ENCODE assay signal across 8 cellular contexts in genomic region chr9:86099695-86100364, GRCh38. TPM values are rescaled to one million over a fixed set of nuclear protein-coding genes. Genes with fewer than 3 reads are reported as not detected.
DNase-seq lines count a peak whose midpoint lies in the region; TF ChIP-seq lines count a peak whose summit lies in the region.

No MANE protein-coding gene starts in this region.

- DNase-seq in ELR (ENCODE audit: low read depth) (peak; percentile 67), HL-60 (ENCODE audit: low read depth in 1 of 2, low spot score in 1 of 2) (peak; percentile 41 to 47), myocyte (ENCODE audit: low read depth) (peak; percentile 38), transverse colon (peak; percentile 75), NCI-H524 treated with DMSO at 0.1 percent for 48 hours (lab: John Stamatoyannopoulos, UW) (no peak), GF-D8 (lab: John Stamatoyannopoulos, UW) (no peak)

- H3K36me3 ChIP-seq in esophagus (ENCODE audit: control insufficient read depth in 2 of 2, insufficient read depth in 2 of 2, low read length in 1 of 2) (peaks cover 0 to 3% of the 10 kb centered on the region in 2 donors), transverse colon (no peaks in the 10 kb centered on the region)

- peaks cover 27% of the 10 kb centered on the region for H3K27me3 ChIP-seq in HL-60 (ENCODE audit: insufficient read depth, poor library complexity, severe bottlenecking)
- H3K27me3 ChIP-seq in esophagus (ENCODE audit: control insufficient read depth in 1 of 2, insufficient read depth in 2 of 2, low read length in 2 of 2), result no peaks in the 10 kb centered on the region
- no peaks in the 10 kb centered on the region for H3K27me3 ChIP-seq in transverse colon

- H3K9me3 ChIP-seq in esophagus (ENCODE audit: control insufficient read depth in 2 of 2, insufficient read depth in 1 of 2, low read depth in 1 of 2, low read length in 1 of 2), result no peaks in the 10 kb centered on the region
- no peaks in the 10 kb centered on the region for H3K9me3 ChIP-seq in transverse colon

- peak; percentile 54 for TF ChIP-seq POLR2A in transverse colon (IDR thresholded peaks at IDR 0.05)

- TF ChIP-seq EP300 in transverse colon (IDR thresholded peaks at IDR 0.05; ENCODE audit: low read depth), result no peak

- in situ Hi-C loops in transverse colon (cut with MboI; ENCODE audit: low pct_ligation_motif_present in 1 of 4, low pct_unique_long_range_greater_than_20kb in 1 of 4, low sequenced_read_pairs in 3 of 4), result no loop called here

- H3K4me3 ChIP-seq in HL-60 (replicated peaks; ENCODE audit: insufficient read depth, low read length) (peak overlapping the region; percentile 53), esophagus (ENCODE audit: low read depth in 1 of 2, low read length in 2 of 2) (peak overlapping the region; percentile 68 to 78), transverse colon (peak overlapping the region; percentile 69 to 97 (median 84))

- WGBS in esophagus, 2 donors, result 2 to 3% methylated on average over 43 to 47 of the region's 47 CpGs
- 1 to 2% methylated on average over 19 to 28 of the region's 47 CpGs for WGBS in transverse colon (ENCODE audit: low coverage in 1 of 2), 2 donors

- no peaks in the 10 kb centered on the region for H3K4me1 ChIP-seq in esophagus (ENCODE audit: control insufficient read depth in 2 of 2, insufficient read depth in 2 of 2, low read length in 1 of 2)
- peaks cover 3 to 43% (median 27%) of the 10 kb centered on the region in 4 donors for H3K4me1 ChIP-seq in transverse colon

- no peak overlapping the region for H3K27ac ChIP-seq in HL-60 (replicated peaks)
- peak overlapping the region; percentile 93 for H3K27ac ChIP-seq in VCaP
- peak overlapping the region; percentile 56 to 59 for H3K27ac ChIP-seq in esophagus (ENCODE audit: low read depth in 2 of 2, low read length in 1 of 2)
- peak overlapping the region; percentile 91 to 94 (median 92) for H3K27ac ChIP-seq in transverse colon

- intact Hi-C loops in transverse colon (cut with DNase I; ENCODE audit: low total_unique reads), result no loop called here

- TF ChIP-seq CTCF in HL-60 (IDR thresholded peaks at IDR 0.05; ENCODE audit: insufficient read depth, low read length), result no peak
- peak; percentile 3 for TF ChIP-seq CTCF in VCaP (conservative IDR thresholded peaks at IDR 0.05)
- peak in 1 of 5 experiments; percentile 15 for TF ChIP-seq CTCF in transverse colon (IDR thresholded peaks at IDR 0.05)

RNA-seq across cellular contexts. Expression of gene GOLM1, which starts 0.5 kb away (rescaled TPM):
- polyA plus RNA-seq in esophagus, result 1 to 10 TPM; 1.4 to 1.6 TPM
- total RNA-seq in myocyte (25.6 and 25.8 TPM in 2 replicates), transverse colon (100 to 1,000 TPM in 3 of 4 donors, 10 to 100 TPM in 1; 96.1 to 295 (median 177) TPM)
- 20.5 TPM for polyA plus RNA-seq in myocyte (2012)

Comparison
In these comparisons a context has a peak if more than half of its experiments do, and no peak if none do; other contexts are left out.
1. DNase-seq: peak in ELR (single experiment), HL-60 (2 of 2), myocyte (single experiment) and transverse colon (single experiment); none in NCI-H524 treated with DMSO at 0.1 percent for 48 hours (single experiment) and GF-D8 (single experiment).
2. Peak in every context shown above with its lines, with median percentiles within 50 percentile points of each other: H3K4me3 ChIP-seq.